17 cellular contexts compared by ENCODE assay signal in the genomic region with DNA sequence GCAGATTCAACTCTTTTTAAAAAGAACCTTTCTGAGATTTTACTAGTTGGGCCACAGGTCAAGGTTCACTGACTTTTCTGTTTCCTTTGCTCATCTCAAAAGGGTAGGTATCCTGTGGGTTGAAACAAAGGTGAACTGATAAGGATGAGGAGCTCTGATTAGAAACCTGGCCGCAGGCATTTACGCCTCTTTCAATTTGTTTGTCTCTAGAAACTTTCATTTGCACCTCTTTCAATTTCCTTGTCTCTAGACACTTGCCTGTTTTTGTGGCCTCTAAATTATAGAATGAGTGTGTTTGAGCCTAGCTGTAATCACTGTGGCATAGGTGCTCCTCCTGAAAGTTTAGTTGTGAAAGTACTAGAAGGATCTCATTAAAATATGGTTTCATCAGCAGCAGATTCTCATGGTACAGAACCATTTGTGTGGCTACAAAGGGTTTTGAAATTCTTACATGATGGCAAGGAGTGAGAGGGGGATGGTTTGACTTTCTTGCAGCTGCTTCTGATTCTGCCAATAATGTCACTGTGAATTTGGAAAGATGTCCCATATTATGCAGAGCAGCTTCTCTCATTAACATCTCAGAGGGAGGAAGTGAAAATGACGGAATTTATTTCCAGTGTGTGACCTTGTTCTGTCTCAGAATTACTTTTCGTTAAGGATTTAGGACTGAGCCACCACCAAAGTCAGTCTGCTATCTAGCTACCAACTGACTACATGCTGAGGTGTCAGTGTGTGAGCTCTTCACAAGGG.
DNase-seq lines count a peak whose midpoint lies in the region; ATAC-seq and TF ChIP-seq lines count a peak whose summit lies in the region.
"Had no signal": no experiment of that assay in that cellular context is flagged by ENCODE, and none has a peak within 500 bp of the region (broad histone marks: within the 10 kb centered on the region; RNA-seq: fewer than 3 reads in every experiment).

No MANE protein-coding gene starts in this region.

- H3K79me2 ChIP-seq in MM.1S (ENCODE audit: low read length) = no peaks in the 10 kb centered on the region

- H3K4me3 ChIP-seq in MM.1S (ENCODE audit: low read length) (no peak overlapping the region), aorta (ENCODE audit: low read length in 2 of 2) (no peak overlapping the region)
- H3K4me3 ChIP-seq: BLaER1 treated with 17β-estradiol and CSF1 and Interleukin-3, amounts not matched to agents 10 nM and 100 nM; dorsolateral prefrontal cortex; lung had no signal

- H3K36me3 ChIP-seq in MM.1S (replicated peaks; ENCODE audit: insufficient read depth, low read length) (no peaks in the 10 kb centered on the region), aorta (ENCODE audit: control insufficient read depth in 1 of 2, insufficient read depth in 2 of 2, low read length in 1 of 2) (no peaks in the 10 kb centered on the region)
- H3K36me3 ChIP-seq: BLaER1 treated with 17β-estradiol and CSF1 and Interleukin-3, amounts not matched to agents 10 nM and 100 nM had no signal

- H3K9me2 ChIP-seq in MM.1S (replicated peaks; ENCODE audit: insufficient read depth, low read length) = no peaks in the 10 kb centered on the region

- TF ChIP-seq CTCF in MM.1S (IDR thresholded peaks at IDR 0.05; ENCODE audit: low read length) = no peak

- WGBS in aorta, 2 donors = 79 to 91% methylated on average over 4 of the region's 4 CpGs

- no peak overlapping the region for H3K9ac ChIP-seq in MM.1S (ENCODE audit: low read length)
- H3K9ac ChIP-seq: BLaER1 treated with 17β-estradiol and CSF1 and Interleukin-3, amounts not matched to agents 10 nM and 100 nM had no signal

- no peaks in the 10 kb centered on the region for H4K20me1 ChIP-seq in MM.1S (ENCODE audit: insufficient read depth, low read length)
- H4K20me1 ChIP-seq: BLaER1 treated with 17β-estradiol and CSF1 and Interleukin-3, amounts not matched to agents 10 nM and 100 nM had no signal

- DNase-seq in MM.1S (peak; percentile 53), NCI-H526 treated with DMSO at 0.1 percent for 48 hours (lab: John Stamatoyannopoulos, UW) (no peak), aorta (no peak), OCI-M1 (lab: John Stamatoyannopoulos, UW) (no peak), T-helper 9 cell (no peak)
- DNase-seq: activated CD4-positive, alpha-beta memory T cell treated with anti-CD3 and anti-CD28 coated beads, Interleukin-2, amount 10 ng/mL, durations not matched to agents 7 days and 5 days; dorsolateral prefrontal cortex; IMR-90; NCI-H1417 treated with DMSO at 0.1 percent for 48 hours; NCI-H69; SHP77 treated with DMSO at 0.1 percent for 48 hours had no signal

- peaks cover 8% of the 10 kb centered on the region for H3F3A ChIP-seq in MM.1S (ENCODE audit: insufficient read depth, low read length)

- H3K4me1 ChIP-seq in MM.1S (ENCODE audit: low read length) (peaks cover 8% of the 10 kb centered on the region), aorta (ENCODE audit: control insufficient read depth in 1 of 2, insufficient read depth in 2 of 2, low read length in 2 of 2) (no peaks in the 10 kb centered on the region)
- H3K4me1 ChIP-seq: BLaER1 treated with 17β-estradiol and CSF1 and Interleukin-3, amounts not matched to agents 10 nM and 100 nM had no signal

- H3K27ac ChIP-seq in MM.1S (ENCODE audit: low read length) = no peak overlapping the region
- H3K27ac ChIP-seq in aorta (ENCODE audit: low read depth in 1 of 2, low read length in 2 of 2) = no peak overlapping the region
- H3K27ac ChIP-seq: BLaER1 treated with 17β-estradiol and CSF1 and Interleukin-3, amounts not matched to agents 10 nM and 100 nM; dorsolateral prefrontal cortex had no signal

- H3K4me2 ChIP-seq in MM.1S (ENCODE audit: low read depth, low read length) = no peak overlapping the region; the same call in 1 of the 2 replicates
- H3K4me2 ChIP-seq: BLaER1 treated with 17β-estradiol and CSF1 and Interleukin-3, amounts not matched to agents 10 nM and 100 nM had no signal

- H3K9me3 ChIP-seq in MM.1S (replicated peaks; ENCODE audit: insufficient read depth, low read length) = no peaks in the 10 kb centered on the region
- no peaks in the 10 kb centered on the region for H3K9me3 ChIP-seq in aorta (ENCODE audit: control insufficient read depth, low read length)

- H3K27me3 ChIP-seq in MM.1S (replicated peaks; ENCODE audit: insufficient read depth, low read length) = peaks cover 11% of the 10 kb centered on the region; the same call in 1 of the 2 replicates
- H3K27me3 ChIP-seq in aorta (ENCODE audit: control insufficient read depth in 1 of 2, insufficient read depth in 2 of 2, low read length in 1 of 2) = no peaks in the 10 kb centered on the region

- no peak overlapping the region for H2AFZ ChIP-seq in MM.1S (ENCODE audit: low read length)

- intact Hi-C loops in aorta (cut with DNase I) = no loop called here

- ATAC-seq in GM18858 (IDR thresholded peaks at IDR 0.05; ENCODE audit: unreplicated experiment) (peak; percentile 87), GM21447 (IDR thresholded peaks at IDR 0.05; ENCODE audit: unreplicated experiment) (peak; percentile 74), HG03060 (IDR thresholded peaks at IDR 0.05; ENCODE audit: low read depth, unreplicated experiment) (peak; percentile 90), aorta (ENCODE audit: low FRiP score) (no peak)
- ATAC-seq: sciatic nerve had no signal
